Comparison of ENCODE assay signal across 14 cellular contexts in genomic region chr3:195080571-195081141, GRCh38.
DNase-seq lines count a peak whose midpoint lies in the region; ATAC-seq lines count a peak whose summit lies in the region.
"Had no signal": no experiment of that assay in that cellular context is flagged by ENCODE, and none has a peak within 500 bp of the region (broad histone marks: within the 10 kb centered on the region; RNA-seq: fewer than 3 reads in every experiment).

No MANE protein-coding gene starts in this region.

- intact Hi-C loops in Right ventricle myocardium inferior (cut with DNase I) = loop anchor here (2.0 kb wide), 1 partner anchor 16 kb away; no protein-coding TSS in a partner anchor

- ATAC-seq in Right ventricle myocardium inferior = peak; percentile 84
- no peak for ATAC-seq in HG03135 (IDR thresholded peaks at IDR 0.05; ENCODE audit: unreplicated experiment)
- ATAC-seq in GM21717 (IDR thresholded peaks at IDR 0.05; ENCODE audit: unreplicated experiment) = no peak
- ATAC-seq: naive thymus-derived CD8-positive, alpha-beta T cell; T-cell had no signal

- in situ Hi-C loops in Caki2 (cut with HindIII; ENCODE audit: low pct_unique_long_range_greater_than_20kb, low sequenced_read_pairs) = no loop called here

- DNase-seq in Caki2 (ENCODE audit: low read depth) = peak; percentile 77
- DNase-seq in NCI-H2029 (lab: John Stamatoyannopoulos, UW) = peak; percentile 66
- DNase-seq in Right ventricle myocardium inferior (ENCODE audit: missing footprints) = no peak
- DNase-seq in myocyte (ENCODE audit: low read depth) = peak; percentile 63
- DNase-seq in DMS53 treated with DMSO at 0.1 percent for 48 hours (lab: John Stamatoyannopoulos, UW; ENCODE audit: unreplicated experiment) = no peak
- DNase-seq in NCI-H1417 treated with DMSO at 0.1 percent for 48 hours (lab: John Stamatoyannopoulos, UW) = no peak
- DNase-seq: activated CD4-positive, alpha-beta T cell treated with anti-CD3 and anti-CD28 coated beads, Interleukin-2, amount 10 ng/mL, durations not matched to agents 24 days and 14 days; activated gamma-delta T cell treated with Interleukin-2 at 50 U/mL for 16 hours; central memory CD4-positive, alpha-beta T cell; GDM1; T-cell had no signal

Comparison
In these comparisons a context has a peak if more than half of its experiments do, and no peak if none do; other contexts are left out.
1. DNase-seq: peak in Caki2 (single experiment), NCI-H2029 (single experiment) and myocyte (single experiment); none in Right ventricle myocardium inferior (single experiment), DMS53 treated with DMSO at 0.1 percent for 48 hours (single experiment) and NCI-H1417 treated with DMSO at 0.1 percent for 48 hours (single experiment).